Comparison of ENCODE assay signal across 7 cellular contexts in genomic region chr6:38525888-38526287, GRCh38.
"Had no signal": no experiment of that assay in that cellular context is flagged by ENCODE, and none has a peak within 500 bp of the region (broad histone marks: within the 10 kb centered on the region; RNA-seq: fewer than 3 reads in every experiment).

No MANE protein-coding gene starts in this region.

- H3K27ac Mint-ChIP-seq: HFFc6 had no signal

- DNase-seq: GOT3, H7, HFFc6, IMR-90, KG1 had no signal

- H3K4me3 Mint-ChIP-seq: HFFc6 had no signal

- H3K4me3 ChIP-seq: K562 had no signal

- ATAC-seq: HCT116, K562 had no signal
